Comparison of ENCODE assay signal across 1 cellular context in genomic region chr20:53917145-53918009, GRCh38.
TF ChIP-seq lines count a peak whose summit lies in the region.

No MANE protein-coding gene starts in this region.

TF ChIP-seq in A549, 52 proteins besides CTCF, POLR2A, EP300 and RAD21 (continued from another document):
- TF ChIP-seq ZNF302 (CRISPR knock-in tag; IDR thresholded peaks at IDR 0.05) = no peak
- no peak for TF ChIP-seq RNF2 (IDR thresholded peaks at IDR 0.05; ENCODE audit: borderline replicate concordance, low read depth)
- no peak for TF ChIP-seq RCOR1 (IDR thresholded peaks at IDR 0.05; ENCODE audit: low read depth, low read length)
- TF ChIP-seq HOXA7 (CRISPR knock-in tag; IDR thresholded peaks at IDR 0.05) = no peak
